ENCODE assay signal across 25 cellular contexts in the genomic region with DNA sequence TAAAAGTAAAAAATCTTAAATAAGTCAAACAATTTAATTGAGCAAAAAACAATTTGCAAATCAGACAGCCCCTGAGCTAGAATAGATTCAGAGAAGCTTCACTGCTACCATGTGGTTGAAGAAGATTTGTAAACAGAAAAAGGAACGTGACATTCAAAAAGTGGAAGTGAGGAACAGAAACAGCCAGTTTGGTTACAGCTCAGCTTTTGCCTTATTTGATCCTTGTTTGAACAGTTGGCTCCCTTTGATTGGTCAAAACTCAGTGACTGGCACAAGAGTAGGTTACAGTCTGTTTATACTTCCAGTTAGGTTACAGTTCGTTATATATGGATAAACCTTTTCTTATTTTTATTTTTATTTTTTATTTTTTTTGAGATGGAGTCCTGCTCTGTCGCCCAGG.
"Had no signal": no experiment of that assay in that cellular context is flagged by ENCODE, and none has a peak within 500 bp of the region (broad histone marks: within the 10 kb centered on the region; RNA-seq: fewer than 3 reads in every experiment).

No MANE protein-coding gene starts in this region.

- H3K9me3 ChIP-seq: colonic mucosa had no signal

- H3K27me3 ChIP-seq: colonic mucosa, dorsolateral prefrontal cortex, esophagus muscularis mucosa, vagina had no signal

- H3K36me3 ChIP-seq: colonic mucosa had no signal

- H3K27ac ChIP-seq: colonic mucosa, dorsolateral prefrontal cortex, esophagus muscularis mucosa, left ventricle myocardium inferior, thoracic aorta, vagina had no signal

- ATAC-seq: activated CD4-positive, alpha-beta T cell treated with anti-CD3 and anti-CD28 coated beads for 36 hours; activated T-cell treated with anti-CD3 and anti-CD28 coated beads, Interleukin-2, amount 50 U/mL, for 4 hours; effector memory CD8-positive, alpha-beta T cell; naive thymus-derived CD8-positive, alpha-beta T cell had no signal

- H3K4me3 ChIP-seq: colonic mucosa, dorsolateral prefrontal cortex, esophagus muscularis mucosa, left ventricle myocardium inferior, thoracic aorta, vagina had no signal

- H3K27me3 Mint-ChIP-seq: activated B cell treated with CpG ODN at 0.5 μM for 24 hours; activated naive CD8-positive, alpha-beta T cell treated with anti-CD3 and anti-CD28 coated beads for 36 hours; central memory CD8-positive, alpha-beta T cell; effector memory CD8-positive, alpha-beta T cell; type B pancreatic cell had no signal

- DNase-seq: activated B cell treated with CpG ODN at 0.5 μM for 24 hours; activated CD4-positive, alpha-beta T cell treated with anti-CD3 and anti-CD28 coated beads for 36 hours; activated CD4-positive, alpha-beta T cell treated with anti-CD3 and anti-CD28 coated beads, Interleukin-2, amount 50 U/mL, for 48 hours; activated CD8-positive, alpha-beta memory T cell treated with anti-CD3 and anti-CD28 coated beads, Interleukin-2, amount 50 U/mL, for 48 hours; activated naive CD4-positive, alpha-beta T cell treated with Interleukin-2 at 50 U/mL for 16 hours; activated naive CD8-positive, alpha-beta T cell treated with anti-CD3 and anti-CD28 coated beads for 36 hours; activated T-cell treated with anti-CD3 and anti-CD28 coated beads, Interleukin-2, amount 50 U/mL, for 4 hours; colonic mucosa; dorsolateral prefrontal cortex; effector memory CD8-positive, alpha-beta T cell; hippocampal formation; kidney glomerular epithelial cell; left ventricle myocardium inferior; mammary epithelial cell; naive thymus-derived CD8-positive, alpha-beta T cell; retina; stimulated activated CD4-positive, alpha-beta T cell treated with anti-CD3 and anti-CD28 coated beads, Interleukin-2, amount 100 ng/mL, for 48 hours; stimulated activated CD8-positive, alpha-beta memory T cell treated with anti-CD3 and anti-CD28 coated beads, Interleukin-4, amount 100 ng/mL, for 48 hours; stimulated activated naive CD4-positive, alpha-beta T cell treated with Interleukin-2 at 50 U/mL for 16 hours had no signal

- H3K27ac Mint-ChIP-seq: activated B cell treated with CpG ODN at 0.5 μM for 24 hours; activated CD4-positive, alpha-beta T cell treated with anti-CD3 and anti-CD28 coated beads for 36 hours; activated naive CD8-positive, alpha-beta T cell treated with anti-CD3 and anti-CD28 coated beads for 36 hours; effector memory CD8-positive, alpha-beta T cell; mesothelial cell of epicardium; naive thymus-derived CD8-positive, alpha-beta T cell; type B pancreatic cell had no signal

- H3K4me1 ChIP-seq: colonic mucosa, left ventricle myocardium inferior, vagina had no signal

- H3K4me3 Mint-ChIP-seq: activated B cell treated with CpG ODN at 0.5 μM for 24 hours; activated CD4-positive, alpha-beta T cell treated with anti-CD3 and anti-CD28 coated beads for 36 hours; activated naive CD8-positive, alpha-beta T cell treated with anti-CD3 and anti-CD28 coated beads for 36 hours; activated T-cell treated with anti-CD3 and anti-CD28 coated beads, Interleukin-2, amount 50 U/mL, for 4 hours; central memory CD8-positive, alpha-beta T cell; effector memory CD8-positive, alpha-beta T cell; mesothelial cell of epicardium; naive thymus-derived CD8-positive, alpha-beta T cell; type B pancreatic cell had no signal

- H3K4me1 Mint-ChIP-seq: activated B cell treated with CpG ODN at 0.5 μM for 24 hours; activated CD4-positive, alpha-beta T cell treated with anti-CD3 and anti-CD28 coated beads for 36 hours; central memory CD8-positive, alpha-beta T cell; mesothelial cell of epicardium had no signal
